In genomic region chr2:10811552-10811951, GRCh38 we compare ENCODE assay signal across 9 cellular contexts. TPM values are rescaled to one million over a fixed set of nuclear protein-coding genes. Genes with fewer than 3 reads are reported as not detected.
DNase-seq lines count a peak whose midpoint lies in the region; TF ChIP-seq lines count a peak whose summit lies in the region.
"Had no signal": no experiment of that assay in that cellular context is flagged by ENCODE, and none has a peak within 500 bp of the region (broad histone marks: within the 10 kb centered on the region; RNA-seq: fewer than 3 reads in every experiment).

No MANE protein-coding gene starts in this region.

- H3K36me3 ChIP-seq in H7 (replicated peaks; ENCODE audit: control insufficient read depth, insufficient read depth, low read length) (no peaks in the 10 kb centered on the region; the same call in 1 of the 2 replicates), WERI-Rb-1 (peaks cover 54% of the 10 kb centered on the region)

- H3K27ac Mint-ChIP-seq in glutamatergic neuron (ENCODE audit: unreplicated experiment) = no peak overlapping the region

- H3K9me3 ChIP-seq in WERI-Rb-1 (ENCODE audit: severe bottlenecking) = no peaks in the 10 kb centered on the region

- H3K36me3 Mint-ChIP-seq in glutamatergic neuron (ENCODE audit: unreplicated experiment) = no peaks in the 10 kb centered on the region

- H3K4me3 ChIP-seq in H7 (ENCODE audit: insufficient read depth, low read depth, low read length) (peak overlapping the region; percentile 86), WERI-Rb-1 (ENCODE audit: low read depth, low read length) (peak overlapping the region; percentile 81), skin epidermis (peak overlapping the region; percentile 65 to 98 (median 79))

- DNase-seq in H7 (no peak), WERI-Rb-1 (no peak), glutamatergic neuron (no peak), middle frontal gyrus (ENCODE audit: extremely low spot score, low spot score) (no peak), NCI-H748 (lab: John Stamatoyannopoulos, UW; ENCODE audit: unreplicated experiment) (no peak)
- DNase-seq in activated CD4-positive, CD25-positive, alpha-beta regulatory T cell (lab: John Stamatoyannopoulos, UW) = no peak
- no peak for DNase-seq in stimulated activated naive CD4-positive, alpha-beta T cell treated with Interleukin-2 at 50 U/mL for 16 hours (lab: John Stamatoyannopoulos, UW)
- DNase-seq: NCI-H345 had no signal

- peak overlapping the region; percentile 89 for H3K4me3 Mint-ChIP-seq in glutamatergic neuron (ENCODE audit: unreplicated experiment)

- no peak for TF ChIP-seq CTCF in WERI-Rb-1 (IDR thresholded peaks at IDR 0.05; ENCODE audit: low read depth, low read length)
- TF ChIP-seq CTCF in glutamatergic neuron (IDR thresholded peaks at IDR 0.05; ENCODE audit: partially characterized antibody, unreplicated experiment) = no peak

- peaks cover 27% of the 10 kb centered on the region for H3K4me1 Mint-ChIP-seq in glutamatergic neuron (ENCODE audit: low read depth, unreplicated experiment)

- H3K27me3 ChIP-seq in H7 (ENCODE audit: control insufficient read depth, insufficient read depth, low read length) (no peaks in the 10 kb centered on the region), WERI-Rb-1 (ENCODE audit: insufficient read depth, low read depth, severe bottlenecking) (no peaks in the 10 kb centered on the region)

- peak overlapping the region; percentile 98 for H3K27ac ChIP-seq in WERI-Rb-1
- H3K27ac ChIP-seq in skin epidermis = peak overlapping the region; percentile 77 to 98 (median 91)

- peaks cover 10% of the 10 kb centered on the region for H3K27me3 Mint-ChIP-seq in glutamatergic neuron (ENCODE audit: unreplicated experiment)

- peaks cover 8% of the 10 kb centered on the region for H3K9me3 Mint-ChIP-seq in glutamatergic neuron (ENCODE audit: unreplicated experiment)

RNA-seq across cellular contexts. Expression of gene PDIA6, which starts 1.0 kb away (rescaled TPM):
- total RNA-seq in H7 (2014; rRNA removed; shearing (Covaris generic)) = 330 and 354 TPM in 2 replicates
- 85.8 TPM for total RNA-seq in glutamatergic neuron (ENCODE audit: unreplicated experiment)
